Comparison of ENCODE assay signal across 1 cellular context in the genomic region with DNA sequence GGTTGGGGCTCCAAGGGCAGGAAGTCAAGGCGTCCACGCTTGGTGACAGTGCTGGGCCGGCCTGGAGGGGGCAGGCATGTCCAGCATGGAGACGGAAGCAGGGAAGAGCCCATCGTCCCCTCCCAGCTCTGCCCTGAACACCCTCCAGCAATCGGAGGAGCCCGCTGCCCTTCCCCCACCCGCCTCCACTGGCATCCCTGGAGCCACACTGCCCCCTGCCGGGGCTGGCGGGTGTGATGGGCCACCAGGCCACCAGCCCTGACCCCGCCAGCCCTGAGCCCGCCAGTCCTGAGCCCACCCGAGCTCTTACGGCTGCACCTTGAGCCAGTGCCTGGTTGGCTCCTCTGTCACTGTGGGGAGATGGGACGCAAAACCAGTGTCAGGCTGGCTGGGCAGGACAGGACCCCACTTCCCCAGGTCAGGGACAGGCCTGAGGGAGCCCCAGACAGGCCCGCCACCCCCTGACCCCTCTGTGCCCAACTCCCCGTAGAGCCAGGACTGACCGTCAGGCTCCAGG.
A peak's percentile ranks its signal among the peaks of the same experiment; 100 is the strongest.
TF ChIP-seq lines count a peak whose summit lies in the region.

No MANE protein-coding gene starts in this region.

TF ChIP-seq in K562, 482 proteins besides CTCF, POLR2A, EP300 and RAD21 (continued from another document and continues in another):
- TF ChIP-seq, protein P1, sequence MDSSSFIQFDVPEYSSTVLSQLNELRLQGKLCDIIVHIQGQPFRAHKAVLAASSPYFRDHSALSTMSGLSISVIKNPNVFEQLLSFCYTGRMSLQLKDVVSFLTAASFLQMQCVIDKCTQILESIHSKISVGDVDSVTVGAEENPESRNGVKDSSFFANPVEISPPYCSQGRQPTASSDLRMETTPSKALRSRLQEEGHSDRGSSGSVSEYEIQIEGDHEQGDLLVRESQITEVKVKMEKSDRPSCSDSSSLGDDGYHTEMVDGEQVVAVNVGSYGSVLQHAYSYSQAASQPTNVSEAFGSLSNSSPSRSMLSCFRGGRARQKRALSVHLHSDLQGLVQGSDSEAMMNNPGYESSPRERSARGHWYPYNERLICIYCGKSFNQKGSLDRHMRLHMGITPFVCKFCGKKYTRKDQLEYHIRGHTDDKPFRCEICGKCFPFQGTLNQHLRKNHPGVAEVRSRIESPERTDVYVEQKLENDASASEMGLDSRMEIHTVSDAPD (CRISPR knock-in tag; IDR thresholded peaks at IDR 0.05), result no peak
- TF ChIP-seq CBX2 (IDR thresholded peaks at IDR 0.05; ENCODE audit: insufficient read depth, low read length, poor library complexity, severe bottlenecking), result no peak
- no peak for TF ChIP-seq POLR2B (IDR thresholded peaks at IDR 0.05; ENCODE audit: low read depth, partially characterized antibody)
- TF ChIP-seq, protein P2, sequence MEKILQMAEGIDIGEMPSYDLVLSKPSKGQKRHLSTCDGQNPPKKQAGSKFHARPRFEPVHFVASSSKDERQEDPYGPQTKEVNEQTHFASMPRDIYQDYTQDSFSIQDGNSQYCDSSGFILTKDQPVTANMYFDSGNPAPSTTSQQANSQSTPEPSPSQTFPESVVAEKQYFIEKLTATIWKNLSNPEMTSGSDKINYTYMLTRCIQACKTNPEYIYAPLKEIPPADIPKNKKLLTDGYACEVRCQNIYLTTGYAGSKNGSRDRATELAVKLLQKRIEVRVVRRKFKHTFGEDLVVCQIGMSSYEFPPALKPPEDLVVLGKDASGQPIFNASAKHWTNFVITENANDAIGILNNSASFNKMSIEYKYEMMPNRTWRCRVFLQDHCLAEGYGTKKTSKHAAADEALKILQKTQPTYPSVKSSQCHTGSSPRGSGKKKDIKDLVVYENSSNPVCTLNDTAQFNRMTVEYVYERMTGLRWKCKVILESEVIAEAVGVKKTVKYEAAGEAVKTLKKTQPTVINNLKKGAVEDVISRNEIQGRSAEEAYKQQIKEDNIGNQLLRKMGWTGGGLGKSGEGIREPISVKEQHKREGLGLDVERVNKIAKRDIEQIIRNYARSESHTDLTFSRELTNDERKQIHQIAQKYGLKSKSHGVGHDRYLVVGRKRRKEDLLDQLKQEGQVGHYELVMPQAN (IDR thresholded peaks at IDR 0.05; ENCODE audit: borderline replicate concordance), result no peak
- no peak for TF ChIP-seq ZNF584 (CRISPR knock-in tag; IDR thresholded peaks at IDR 0.05; ENCODE audit: low read depth)
- no peak for TF ChIP-seq ILF3 (IDR thresholded peaks at IDR 0.05; ENCODE audit: borderline replicate concordance)
- TF ChIP-seq SUPT5H (IDR thresholded peaks at IDR 0.05), result no peak
- no peak for TF ChIP-seq HMG20A (CRISPR knock-in tag; conservative IDR thresholded peaks at IDR 0.05)
- no peak for TF ChIP-seq NCOA2 (IDR thresholded peaks at IDR 0.05; ENCODE audit: partially characterized antibody in 2 of 2)
- TF ChIP-seq RAD51 (IDR thresholded peaks at IDR 0.05; ENCODE audit: borderline replicate concordance, low read depth), result no peak
- TF ChIP-seq ZNF41 (CRISPR knock-in tag; conservative IDR thresholded peaks at IDR 0.05), result no peak
- TF ChIP-seq ASH1L (IDR thresholded peaks at IDR 0.05; ENCODE audit: borderline replicate concordance, low read depth, partially characterized antibody), result no peak
- peak; percentile 65; the same call in 1 of the 2 replicates for TF ChIP-seq NBN (IDR thresholded peaks at IDR 0.05; ENCODE audit: low read depth)
- TF ChIP-seq ESRRB (CRISPR knock-in tag; IDR thresholded peaks at IDR 0.05; ENCODE audit: borderline replicate concordance), result no peak
- TF ChIP-seq, protein P3, sequence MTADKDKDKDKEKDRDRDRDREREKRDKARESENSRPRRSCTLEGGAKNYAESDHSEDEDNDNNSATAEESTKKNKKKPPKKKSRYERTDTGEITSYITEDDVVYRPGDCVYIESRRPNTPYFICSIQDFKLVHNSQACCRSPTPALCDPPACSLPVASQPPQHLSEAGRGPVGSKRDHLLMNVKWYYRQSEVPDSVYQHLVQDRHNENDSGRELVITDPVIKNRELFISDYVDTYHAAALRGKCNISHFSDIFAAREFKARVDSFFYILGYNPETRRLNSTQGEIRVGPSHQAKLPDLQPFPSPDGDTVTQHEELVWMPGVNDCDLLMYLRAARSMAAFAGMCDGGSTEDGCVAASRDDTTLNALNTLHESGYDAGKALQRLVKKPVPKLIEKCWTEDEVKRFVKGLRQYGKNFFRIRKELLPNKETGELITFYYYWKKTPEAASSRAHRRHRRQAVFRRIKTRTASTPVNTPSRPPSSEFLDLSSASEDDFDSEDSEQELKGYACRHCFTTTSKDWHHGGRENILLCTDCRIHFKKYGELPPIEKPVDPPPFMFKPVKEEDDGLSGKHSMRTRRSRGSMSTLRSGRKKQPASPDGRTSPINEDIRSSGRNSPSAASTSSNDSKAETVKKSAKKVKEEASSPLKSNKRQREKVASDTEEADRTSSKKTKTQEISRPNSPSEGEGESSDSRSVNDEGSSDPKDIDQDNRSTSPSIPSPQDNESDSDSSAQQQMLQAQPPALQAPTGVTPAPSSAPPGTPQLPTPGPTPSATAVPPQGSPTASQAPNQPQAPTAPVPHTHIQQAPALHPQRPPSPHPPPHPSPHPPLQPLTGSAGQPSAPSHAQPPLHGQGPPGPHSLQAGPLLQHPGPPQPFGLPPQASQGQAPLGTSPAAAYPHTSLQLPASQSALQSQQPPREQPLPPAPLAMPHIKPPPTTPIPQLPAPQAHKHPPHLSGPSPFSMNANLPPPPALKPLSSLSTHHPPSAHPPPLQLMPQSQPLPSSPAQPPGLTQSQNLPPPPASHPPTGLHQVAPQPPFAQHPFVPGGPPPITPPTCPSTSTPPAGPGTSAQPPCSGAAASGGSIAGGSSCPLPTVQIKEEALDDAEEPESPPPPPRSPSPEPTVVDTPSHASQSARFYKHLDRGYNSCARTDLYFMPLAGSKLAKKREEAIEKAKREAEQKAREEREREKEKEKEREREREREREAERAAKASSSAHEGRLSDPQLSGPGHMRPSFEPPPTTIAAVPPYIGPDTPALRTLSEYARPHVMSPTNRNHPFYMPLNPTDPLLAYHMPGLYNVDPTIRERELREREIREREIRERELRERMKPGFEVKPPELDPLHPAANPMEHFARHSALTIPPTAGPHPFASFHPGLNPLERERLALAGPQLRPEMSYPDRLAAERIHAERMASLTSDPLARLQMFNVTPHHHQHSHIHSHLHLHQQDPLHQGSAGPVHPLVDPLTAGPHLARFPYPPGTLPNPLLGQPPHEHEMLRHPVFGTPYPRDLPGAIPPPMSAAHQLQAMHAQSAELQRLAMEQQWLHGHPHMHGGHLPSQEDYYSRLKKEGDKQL (CRISPR knock-in tag; IDR thresholded peaks at IDR 0.05; ENCODE audit: borderline replicate concordance), result 0 out of 2 replicates have a peak, but pooled peaks have one; percentile 37
- no peak for TF ChIP-seq CHD1 (IDR thresholded peaks at IDR 0.05; ENCODE audit: low read length)
- TF ChIP-seq ETV5 (CRISPR knock-in tag; IDR thresholded peaks at IDR 0.05; ENCODE audit: low read depth), result peak; percentile 66; the same call in 1 of the 2 replicates
- TF ChIP-seq ZNF668 (CRISPR knock-in tag; IDR thresholded peaks at IDR 0.05), result no peak
- no peak for TF ChIP-seq TSC22D4 (tag; IDR thresholded peaks at IDR 0.05)
- no peak for TF ChIP-seq NFXL1 (CRISPR knock-in tag; IDR thresholded peaks at IDR 0.05)
- TF ChIP-seq, protein P4, sequence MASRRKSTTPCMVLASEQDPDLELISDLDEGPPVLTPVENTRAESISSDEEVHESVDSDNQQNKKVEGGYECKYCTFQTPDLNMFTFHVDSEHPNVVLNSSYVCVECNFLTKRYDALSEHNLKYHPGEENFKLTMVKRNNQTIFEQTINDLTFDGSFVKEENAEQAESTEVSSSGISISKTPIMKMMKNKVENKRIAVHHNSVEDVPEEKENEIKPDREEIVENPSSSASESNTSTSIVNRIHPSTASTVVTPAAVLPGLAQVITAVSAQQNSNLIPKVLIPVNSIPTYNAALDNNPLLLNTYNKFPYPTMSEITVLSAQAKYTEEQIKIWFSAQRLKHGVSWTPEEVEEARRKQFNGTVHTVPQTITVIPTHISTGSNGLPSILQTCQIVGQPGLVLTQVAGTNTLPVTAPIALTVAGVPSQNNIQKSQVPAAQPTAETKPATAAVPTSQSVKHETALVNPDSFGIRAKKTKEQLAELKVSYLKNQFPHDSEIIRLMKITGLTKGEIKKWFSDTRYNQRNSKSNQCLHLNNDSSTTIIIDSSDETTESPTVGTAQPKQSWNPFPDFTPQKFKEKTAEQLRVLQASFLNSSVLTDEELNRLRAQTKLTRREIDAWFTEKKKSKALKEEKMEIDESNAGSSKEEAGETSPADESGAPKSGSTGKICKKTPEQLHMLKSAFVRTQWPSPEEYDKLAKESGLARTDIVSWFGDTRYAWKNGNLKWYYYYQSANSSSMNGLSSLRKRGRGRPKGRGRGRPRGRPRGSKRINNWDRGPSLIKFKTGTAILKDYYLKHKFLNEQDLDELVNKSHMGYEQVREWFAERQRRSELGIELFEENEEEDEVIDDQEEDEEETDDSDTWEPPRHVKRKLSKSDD (conservative IDR thresholded peaks at IDR 0.05; ENCODE audit: low read length), result no peak
- TF ChIP-seq MIER1 (IDR thresholded peaks at IDR 0.05; ENCODE audit: low read depth), result no peak
- no peak for TF ChIP-seq BRCA1 (IDR thresholded peaks at IDR 0.05)
- TF ChIP-seq BRCA1 (CRISPR knock-in tag; IDR thresholded peaks at IDR 0.05), result no peak
- TF ChIP-seq ZBTB1 (CRISPR knock-in tag; IDR thresholded peaks at IDR 0.05; ENCODE audit: borderline replicate concordance, low read depth), result no peak
- no peak; the same call in 1 of the 2 replicates for TF ChIP-seq GATAD2B (IDR thresholded peaks at IDR 0.05; ENCODE audit: borderline replicate concordance)
- TF ChIP-seq, protein P5, sequence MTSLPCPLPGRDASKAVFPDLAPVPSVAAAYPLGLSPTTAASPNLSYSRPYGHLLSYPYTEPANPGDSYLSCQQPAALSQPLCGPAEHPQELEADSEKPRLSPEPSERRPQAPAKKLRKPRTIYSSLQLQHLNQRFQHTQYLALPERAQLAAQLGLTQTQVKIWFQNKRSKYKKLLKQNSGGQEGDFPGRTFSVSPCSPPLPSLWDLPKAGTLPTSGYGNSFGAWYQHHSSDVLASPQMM (CRISPR knock-in tag; IDR thresholded peaks at IDR 0.05), result no peak
- TF ChIP-seq, protein P6, sequence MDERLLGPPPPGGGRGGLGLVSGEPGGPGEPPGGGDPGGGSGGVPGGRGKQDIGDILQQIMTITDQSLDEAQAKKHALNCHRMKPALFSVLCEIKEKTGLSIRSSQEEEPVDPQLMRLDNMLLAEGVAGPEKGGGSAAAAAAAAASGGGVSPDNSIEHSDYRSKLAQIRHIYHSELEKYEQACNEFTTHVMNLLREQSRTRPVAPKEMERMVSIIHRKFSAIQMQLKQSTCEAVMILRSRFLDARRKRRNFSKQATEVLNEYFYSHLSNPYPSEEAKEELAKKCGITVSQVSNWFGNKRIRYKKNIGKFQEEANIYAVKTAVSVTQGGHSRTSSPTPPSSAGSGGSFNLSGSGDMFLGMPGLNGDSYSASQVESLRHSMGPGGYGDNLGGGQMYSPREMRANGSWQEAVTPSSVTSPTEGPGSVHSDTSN (CRISPR knock-in tag; IDR thresholded peaks at IDR 0.05; ENCODE audit: low read depth), result no peak
- TF ChIP-seq, protein P6 (tag; conservative IDR thresholded peaks at IDR 0.05; ENCODE audit: low read depth), result no peak
- no peak for TF ChIP-seq ZNF561 (CRISPR knock-in tag; conservative IDR thresholded peaks at IDR 0.05)
- TF ChIP-seq SP1 (CRISPR knock-in tag; IDR thresholded peaks at IDR 0.05), result peak; percentile 83
- TF ChIP-seq, protein P7, sequence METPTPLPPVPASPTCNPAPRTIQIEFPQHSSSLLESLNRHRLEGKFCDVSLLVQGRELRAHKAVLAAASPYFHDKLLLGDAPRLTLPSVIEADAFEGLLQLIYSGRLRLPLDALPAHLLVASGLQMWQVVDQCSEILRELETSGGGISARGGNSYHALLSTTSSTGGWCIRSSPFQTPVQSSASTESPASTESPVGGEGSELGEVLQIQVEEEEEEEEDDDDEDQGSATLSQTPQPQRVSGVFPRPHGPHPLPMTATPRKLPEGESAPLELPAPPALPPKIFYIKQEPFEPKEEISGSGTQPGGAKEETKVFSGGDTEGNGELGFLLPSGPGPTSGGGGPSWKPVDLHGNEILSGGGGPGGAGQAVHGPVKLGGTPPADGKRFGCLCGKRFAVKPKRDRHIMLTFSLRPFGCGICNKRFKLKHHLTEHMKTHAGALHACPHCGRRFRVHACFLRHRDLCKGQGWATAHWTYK (CRISPR knock-in tag; IDR thresholded peaks at IDR 0.05), result peak; percentile 84; the same call in 1 of the 2 replicates
- no peak for TF ChIP-seq ZNF311 (CRISPR knock-in tag; IDR thresholded peaks at IDR 0.05)
- no peak for TF ChIP-seq RBBP5 (IDR thresholded peaks at IDR 0.05; ENCODE audit: borderline replicate concordance, insufficient read depth, low read length, poor library complexity, severe bottlenecking)
- 0 out of 2 replicates have a peak, but pooled peaks have one; percentile 27 for TF ChIP-seq KLF13 (tag; IDR thresholded peaks at IDR 0.05; ENCODE audit: borderline replicate concordance, low read depth)
- peak; percentile 23; the same call in 1 of the 2 replicates for TF ChIP-seq KLF16 (IDR thresholded peaks at IDR 0.05)
- no peak for TF ChIP-seq ELF4 (CRISPR knock-in tag; IDR thresholded peaks at IDR 0.05)
- no peak for TF ChIP-seq RBM14 (IDR thresholded peaks at IDR 0.05; ENCODE audit: borderline replicate concordance, insufficient read depth, low read depth, low read length)
- TF ChIP-seq RBM34 (IDR thresholded peaks at IDR 0.05; ENCODE audit: borderline replicate concordance, insufficient read depth, low read length), result no peak
- TF ChIP-seq, protein P8, sequence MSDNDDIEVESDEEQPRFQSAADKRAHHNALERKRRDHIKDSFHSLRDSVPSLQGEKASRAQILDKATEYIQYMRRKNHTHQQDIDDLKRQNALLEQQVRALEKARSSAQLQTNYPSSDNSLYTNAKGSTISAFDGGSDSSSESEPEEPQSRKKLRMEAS (CRISPR knock-in tag; IDR thresholded peaks at IDR 0.05), result peak; percentile 71
- peak; percentile 8; the same call in 1 of the 2 replicates for TF ChIP-seq ZEB2 (IDR thresholded peaks at IDR 0.05)
- TF ChIP-seq, protein P9, sequence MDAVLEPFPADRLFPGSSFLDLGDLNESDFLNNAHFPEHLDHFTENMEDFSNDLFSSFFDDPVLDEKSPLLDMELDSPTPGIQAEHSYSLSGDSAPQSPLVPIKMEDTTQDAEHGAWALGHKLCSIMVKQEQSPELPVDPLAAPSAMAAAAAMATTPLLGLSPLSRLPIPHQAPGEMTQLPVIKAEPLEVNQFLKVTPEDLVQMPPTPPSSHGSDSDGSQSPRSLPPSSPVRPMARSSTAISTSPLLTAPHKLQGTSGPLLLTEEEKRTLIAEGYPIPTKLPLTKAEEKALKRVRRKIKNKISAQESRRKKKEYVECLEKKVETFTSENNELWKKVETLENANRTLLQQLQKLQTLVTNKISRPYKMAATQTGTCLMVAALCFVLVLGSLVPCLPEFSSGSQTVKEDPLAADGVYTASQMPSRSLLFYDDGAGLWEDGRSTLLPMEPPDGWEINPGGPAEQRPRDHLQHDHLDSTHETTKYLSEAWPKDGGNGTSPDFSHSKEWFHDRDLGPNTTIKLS (IDR thresholded peaks at IDR 0.05; ENCODE audit: borderline replicate concordance, low read depth), result no peak
- no peak for TF ChIP-seq ZSCAN32 (CRISPR knock-in tag; IDR thresholded peaks at IDR 0.05)
- peak; percentile 41; the same call in 1 of the 2 replicates for TF ChIP-seq TCF7 (IDR thresholded peaks at IDR 0.05; ENCODE audit: borderline replicate concordance)
